Comparison of ENCODE assay signal across 8 cellular contexts in genomic region chr3:183385698-183386590, GRCh38. TPM values are rescaled to one million over a fixed set of nuclear protein-coding genes. Genes with fewer than 3 reads are reported as not detected.
DNase-seq lines count a peak whose midpoint lies in the region; ATAC-seq and TF ChIP-seq lines count a peak whose summit lies in the region.

No MANE protein-coding gene starts in this region.

- peak; percentile 71 for TF ChIP-seq CTCF in cardiac muscle cell (IDR thresholded peaks at IDR 0.05; ENCODE audit: low read depth, low read length)
- TF ChIP-seq CTCF in progenitor cell of endocrine pancreas (IDR thresholded peaks at IDR 0.05; ENCODE audit: unreplicated experiment) = peak; percentile 80

- peak overlapping the region in 2 of 8 donors; percentile 56 to 76 for H3K27ac Mint-ChIP-seq in CD8-positive, alpha-beta memory T cell
- peak overlapping the region; percentile 32 for H3K27ac Mint-ChIP-seq in activated naive CD8-positive, alpha-beta T cell treated with anti-CD3 and anti-CD28 coated beads, Interleukin-2, amount 10 ng/mL, durations not matched to agents 7 days and 5 days
- peak overlapping the region; percentile 88 for H3K27ac Mint-ChIP-seq in progenitor cell of endocrine pancreas

- CTCF ChIA-PET in CD8-positive, alpha-beta memory T cell (lab: Charles Lee) = interaction anchor here (1.0 to 8.7 kb wide), 6 partner anchors 12 to 283 kb away, joined by 3 to 97 read pairs (median 4); no protein-coding TSS in a partner anchor

- H3K36me3 Mint-ChIP-seq in CD8-positive, alpha-beta memory T cell = peaks cover 0 to 8% (median 0%) of the 10 kb centered on the region in 3 donors
- peaks cover 2% of the 10 kb centered on the region for H3K36me3 Mint-ChIP-seq in activated naive CD8-positive, alpha-beta T cell treated with anti-CD3 and anti-CD28 coated beads, Interleukin-2, amount 10 ng/mL, durations not matched to agents 7 days and 5 days
- no peaks in the 10 kb centered on the region for H3K36me3 Mint-ChIP-seq in progenitor cell of endocrine pancreas (ENCODE audit: insufficient read depth)

- H3K9me3 ChIP-seq in CD8-positive, alpha-beta memory T cell (ENCODE audit: low read length) = no peaks in the 10 kb centered on the region
- H3K9me3 ChIP-seq in cardiac muscle cell (ENCODE audit: low read depth) = no peaks in the 10 kb centered on the region

- H3K36me3 ChIP-seq in CD8-positive, alpha-beta memory T cell (ENCODE audit: insufficient read depth, low read length) = no peaks in the 10 kb centered on the region
- H3K36me3 ChIP-seq in cardiac muscle cell = peaks cover 2% of the 10 kb centered on the region

- H3K4me3 ChIP-seq in CD8-positive, alpha-beta memory T cell (ENCODE audit: low read length) = no peak overlapping the region
- H3K4me3 ChIP-seq in cardiac muscle cell = no peak overlapping the region

- ATAC-seq in GM21423 (IDR thresholded peaks at IDR 0.05; ENCODE audit: unreplicated experiment) = peak; percentile 67
- ATAC-seq in activated naive CD8-positive, alpha-beta T cell treated with anti-CD3 and anti-CD28 coated beads, Interleukin-2, amount 10 ng/mL, durations not matched to agents 7 days and 5 days (ENCODE audit: low read depth) = peak; percentile 75
- ATAC-seq in HG03571 (IDR thresholded peaks at IDR 0.05; ENCODE audit: unreplicated experiment) = no peak

- H3K9me3 Mint-ChIP-seq in CD8-positive, alpha-beta memory T cell = no peaks in the 10 kb centered on the region
- no peaks in the 10 kb centered on the region for H3K9me3 Mint-ChIP-seq in activated naive CD8-positive, alpha-beta T cell treated with anti-CD3 and anti-CD28 coated beads, Interleukin-2, amount 10 ng/mL, durations not matched to agents 7 days and 5 days
- no peaks in the 10 kb centered on the region for H3K9me3 Mint-ChIP-seq in progenitor cell of endocrine pancreas (ENCODE audit: low read depth)

- DNase-seq in CD8-positive, alpha-beta memory T cell = peak in 4 of 5 donors; percentile 31 to 58 (median 46)
- peak; percentile 70 for DNase-seq in M059J (ENCODE audit: low read depth)
- peak; percentile 76 for DNase-seq in SK-N-DZ (ENCODE audit: low spot score)
- no peak for DNase-seq in activated naive CD8-positive, alpha-beta T cell treated with anti-CD3 and anti-CD28 coated beads, Interleukin-2, amount 10 ng/mL, durations not matched to agents 7 days and 5 days
- peak; percentile 74 to 84 for DNase-seq in cardiac muscle cell (ENCODE audit: low read depth in 1 of 2, low spot score in 1 of 2)
- DNase-seq in progenitor cell of endocrine pancreas (ENCODE audit: low spot score, unreplicated experiment) = peak; percentile 26

- no peaks in the 10 kb centered on the region for H3K4me1 ChIP-seq in CD8-positive, alpha-beta memory T cell (ENCODE audit: insufficient read depth, low read length)
- no peaks in the 10 kb centered on the region for H3K4me1 ChIP-seq in cardiac muscle cell (ENCODE audit: low read depth)

- H3K27ac ChIP-seq in CD8-positive, alpha-beta memory T cell (ENCODE audit: low read depth, low read length) = no peak overlapping the region
- peak overlapping the region; percentile 84 for H3K27ac ChIP-seq in cardiac muscle cell

- peaks cover 0 to 4% (median 3%) of the 10 kb centered on the region in 3 donors for H3K4me1 Mint-ChIP-seq in CD8-positive, alpha-beta memory T cell
- H3K4me1 Mint-ChIP-seq in activated naive CD8-positive, alpha-beta T cell treated with anti-CD3 and anti-CD28 coated beads, Interleukin-2, amount 10 ng/mL, durations not matched to agents 7 days and 5 days = peaks cover 4% of the 10 kb centered on the region
- peaks cover 5% of the 10 kb centered on the region for H3K4me1 Mint-ChIP-seq in progenitor cell of endocrine pancreas (ENCODE audit: low read depth)

- no peak overlapping the region for H3K4me3 Mint-ChIP-seq in CD8-positive, alpha-beta memory T cell
- H3K4me3 Mint-ChIP-seq in activated naive CD8-positive, alpha-beta T cell treated with anti-CD3 and anti-CD28 coated beads, Interleukin-2, amount 10 ng/mL, durations not matched to agents 7 days and 5 days = no peak overlapping the region
- no peak overlapping the region for H3K4me3 Mint-ChIP-seq in progenitor cell of endocrine pancreas (ENCODE audit: low read depth)

- no peaks in the 10 kb centered on the region for H3K27me3 ChIP-seq in CD8-positive, alpha-beta memory T cell (ENCODE audit: insufficient read depth, low read length, poor library complexity, severe bottlenecking)
- H3K27me3 ChIP-seq in cardiac muscle cell = no peaks in the 10 kb centered on the region

- POLR2A ChIA-PET in CD8-positive, alpha-beta memory T cell (lab: Charles Lee) = no interaction called here
- POLR2A ChIA-PET in activated naive CD8-positive, alpha-beta T cell treated with anti-CD3 and anti-CD28 coated beads, Interleukin-2, amount 10 ng/mL, durations not matched to agents 7 days and 5 days (lab: Charles Lee) = no interaction called here

- H3K27me3 Mint-ChIP-seq in CD8-positive, alpha-beta memory T cell = no peaks in the 10 kb centered on the region
- H3K27me3 Mint-ChIP-seq in activated naive CD8-positive, alpha-beta T cell treated with anti-CD3 and anti-CD28 coated beads, Interleukin-2, amount 10 ng/mL, durations not matched to agents 7 days and 5 days = peaks cover 2% of the 10 kb centered on the region
- no peaks in the 10 kb centered on the region for H3K27me3 Mint-ChIP-seq in progenitor cell of endocrine pancreas

RNA-seq across cellular contexts. Expression of gene MCF2L2, which starts 42.5 kb away (rescaled TPM):
- total RNA-seq in CD8-positive, alpha-beta memory T cell = 1 to 10 TPM; 2.8 to 3.5 TPM
- polyA plus RNA-seq in CD8-positive, alpha-beta memory T cell = 0.78 TPM
- total RNA-seq in M059J (2014; rRNA removed; shearing (Covaris generic)) = 0.15 TPM in 1 of 2 replicates, not detected in the other
- polyA plus RNA-seq in SK-N-DZ (2014; cell fraction: cytosol; rRNA removed) = 6.6 and 8.0 TPM in 2 replicates
- polyA plus RNA-seq in SK-N-DZ (2014; cell fraction: nucleus; rRNA removed) = 9.2 and 10.1 TPM in 2 replicates
- 1 to 10 TPM; 6.5 to 8.2 TPM for total RNA-seq in activated naive CD8-positive, alpha-beta T cell treated with anti-CD3 and anti-CD28 coated beads, Interleukin-2, amount 10 ng/mL, durations not matched to agents 7 days and 5 days
- total RNA-seq in cardiac muscle cell = 7.0 and 12.9 TPM in 2 replicates
- polyA plus RNA-seq in cardiac muscle cell = 4.4 and 7.1 TPM in 2 replicates
- total RNA-seq in progenitor cell of endocrine pancreas = 0.43 and 0.71 TPM in 2 replicates
